In the genomic region with DNA sequence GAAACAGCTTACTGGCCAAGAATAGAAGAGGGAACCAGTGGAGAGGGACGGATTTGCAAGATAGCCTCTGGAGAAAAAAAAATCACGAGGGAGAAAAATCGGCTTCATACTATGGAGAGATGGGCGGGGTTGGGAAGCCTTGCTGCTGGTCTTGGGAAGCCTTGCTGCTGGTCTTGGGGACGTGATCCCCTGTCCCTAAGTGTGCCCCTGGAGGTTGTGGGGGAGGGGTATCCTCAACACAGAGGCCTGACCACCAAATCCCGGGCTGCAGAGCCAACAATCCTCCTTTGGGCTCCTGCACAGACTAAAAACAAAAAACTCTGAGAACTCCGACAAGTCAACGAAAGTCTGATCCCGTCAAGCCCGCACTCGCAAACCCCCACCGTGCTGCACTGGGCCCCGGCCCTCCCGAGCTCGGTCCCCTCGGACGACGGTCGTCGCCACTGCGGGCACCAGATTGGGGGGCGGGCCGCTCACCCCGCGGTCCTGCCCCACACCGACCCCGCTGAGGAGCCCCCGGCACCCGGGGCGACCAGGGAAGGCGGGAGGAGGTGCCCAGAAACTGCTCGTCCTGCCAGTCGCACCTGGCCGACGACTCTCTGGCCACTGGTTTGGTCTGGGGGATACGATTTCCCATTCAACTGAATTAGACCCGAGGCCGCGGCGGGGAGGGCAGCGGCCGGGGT, we compare ENCODE assay signal across 8 cellular contexts. TPM values are rescaled to one million over a fixed set of nuclear protein-coding genes. Genes with fewer than 3 reads are reported as not detected.
DNase-seq lines count a peak whose midpoint lies in the region; ATAC-seq and TF ChIP-seq lines count a peak whose summit lies in the region.

No MANE protein-coding gene starts in this region.

- H3K27ac ChIP-seq in cingulate gyrus (ENCODE audit: low read depth, low read length) = peak overlapping the region; percentile 14
- H3K27ac ChIP-seq in suprapubic skin = peak overlapping the region; percentile 87

- TF ChIP-seq EP300 in suprapubic skin (IDR thresholded peaks at IDR 0.05) = no peak

- H3K27me3 ChIP-seq in BJ (ENCODE audit: control insufficient read depth, insufficient read depth, low read length) (peaks cover 3% of the 10 kb centered on the region), suprapubic skin (no peaks in the 10 kb centered on the region)

- TF ChIP-seq POLR2A in lower leg skin (IDR thresholded peaks at IDR 0.05) = no peak
- TF ChIP-seq POLR2A in suprapubic skin (IDR thresholded peaks at IDR 0.05) = no peak

- POLR2A ChIA-PET in BJ (lab: Charles Lee) = no interaction called here

- H3K4me3 ChIP-seq in BJ (ENCODE audit: low read depth, low read length) = peak overlapping the region; percentile 69
- peak overlapping the region; percentile 69 for H3K4me3 ChIP-seq in lower leg skin (ENCODE audit: low read depth, poor library complexity, severe bottlenecking)
- peak overlapping the region; percentile 73 for H3K4me3 ChIP-seq in suprapubic skin

- WGBS in lower leg skin, 2 donors = 2 to 6% methylated on average over 7 to 41 of the region's 42 CpGs
- WGBS in suprapubic skin = 1% methylated on average over 23 of the region's 42 CpGs

- TF ChIP-seq CTCF in BJ (IDR thresholded peaks at IDR 0.05; ENCODE audit: insufficient read depth, low read depth, low read length) = no peak
- TF ChIP-seq CTCF in lower leg skin (IDR thresholded peaks at IDR 0.05) = no peak
- no peak for TF ChIP-seq CTCF in suprapubic skin (IDR thresholded peaks at IDR 0.05)

- intact Hi-C loops in lower leg skin (cut with DNase I; ENCODE audit: low total_unique reads) = no loop called here

- H3K36me3 ChIP-seq in BJ (ENCODE audit: control insufficient read depth, insufficient read depth, low read length) (no peaks in the 10 kb centered on the region), suprapubic skin (no peaks in the 10 kb centered on the region)

- no peaks in the 10 kb centered on the region for H3K9me3 ChIP-seq in suprapubic skin

- DNase-seq in BJ (ENCODE audit: low read depth) = no peak
- peak; percentile 18 for DNase-seq in NCI-H774 (lab: John Stamatoyannopoulos, UW)
- peak; percentile 22 to 83 for DNase-seq in lower leg skin (ENCODE audit: low spot score in 2 of 2)
- peak in 1 of 2 donors; percentile 59 for DNase-seq in suprapubic skin (ENCODE audit: low spot score in 2 of 2)
- no peak for DNase-seq in HuH-7.5 (ENCODE audit: low spot score)
- DNase-seq in HPDE6-E6E7 (ENCODE audit: extremely low spot score) = no peak

- peak; percentile 6 for ATAC-seq in GM21381 (IDR thresholded peaks at IDR 0.05; ENCODE audit: unreplicated experiment)

- CTCF ChIA-PET in BJ (lab: Yijun Ruan, JAX) = interaction anchor here (0.6 to 1.8 kb wide), 20 partner anchors 9 to 276 kb away, joined by 3 to 19 read pairs (median 3); no protein-coding TSS in a partner anchor

- peaks cover 25% of the 10 kb centered on the region for H3K4me1 ChIP-seq in suprapubic skin

RNA-seq across cellular contexts. Expression of a gene that starts 0.7 kb away (rescaled TPM):
- polyA plus RNA-seq in BJ (2011; rRNA removed) = 0.29 and 0.45 TPM in 2 replicates
- polyA minus RNA-seq in BJ (2011; rRNA and poly(A)+ RNA removed) = 0.19 TPM in 1 of 2 replicates, not detected in the other
- total RNA-seq in lower leg skin (10 to 100 TPM; 32.5 to 41.8 (median 39.0) TPM), suprapubic skin (10 to 100 TPM; 25.9 to 41.0 (median 28.8) TPM)

Comparison
In these comparisons a context has a peak if more than half of its experiments do, and no peak if none do; other contexts are left out.
1. DNase-seq: peak in NCI-H774 (single experiment) and lower leg skin (2 of 2); none in BJ (single experiment), HuH-7.5 (single experiment) and HPDE6-E6E7 (single experiment).
2. Peak in every context shown above with its lines, with median percentiles within 50 percentile points of each other: H3K4me3 ChIP-seq.